Comparison of ENCODE assay signal across 1 cellular context in the genomic region with DNA sequence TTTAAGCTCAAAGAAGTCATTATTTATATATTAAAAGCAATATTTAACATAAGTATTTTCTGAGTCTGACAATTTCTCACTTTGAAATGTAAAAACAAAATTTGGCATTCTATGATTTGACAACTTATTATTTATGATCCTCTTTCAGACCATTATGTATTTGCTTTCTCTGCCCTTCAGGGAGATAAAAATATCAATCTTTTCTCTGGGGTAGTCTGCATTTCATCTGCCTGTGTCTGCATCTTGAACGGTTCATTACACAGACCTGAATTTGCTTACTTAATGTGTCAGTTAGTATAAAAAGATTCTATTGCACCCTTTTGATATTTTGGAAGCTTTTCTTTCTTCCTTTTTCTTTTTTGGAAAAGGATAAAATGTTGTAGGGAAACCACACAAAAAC.
TF ChIP-seq lines count a peak whose summit lies in the region.

No MANE protein-coding gene starts in this region.

TF ChIP-seq in SK-N-SH, 30 proteins besides CTCF, POLR2A, EP300 and RAD21 (continued from another document):
- TF ChIP-seq, protein P1, sequence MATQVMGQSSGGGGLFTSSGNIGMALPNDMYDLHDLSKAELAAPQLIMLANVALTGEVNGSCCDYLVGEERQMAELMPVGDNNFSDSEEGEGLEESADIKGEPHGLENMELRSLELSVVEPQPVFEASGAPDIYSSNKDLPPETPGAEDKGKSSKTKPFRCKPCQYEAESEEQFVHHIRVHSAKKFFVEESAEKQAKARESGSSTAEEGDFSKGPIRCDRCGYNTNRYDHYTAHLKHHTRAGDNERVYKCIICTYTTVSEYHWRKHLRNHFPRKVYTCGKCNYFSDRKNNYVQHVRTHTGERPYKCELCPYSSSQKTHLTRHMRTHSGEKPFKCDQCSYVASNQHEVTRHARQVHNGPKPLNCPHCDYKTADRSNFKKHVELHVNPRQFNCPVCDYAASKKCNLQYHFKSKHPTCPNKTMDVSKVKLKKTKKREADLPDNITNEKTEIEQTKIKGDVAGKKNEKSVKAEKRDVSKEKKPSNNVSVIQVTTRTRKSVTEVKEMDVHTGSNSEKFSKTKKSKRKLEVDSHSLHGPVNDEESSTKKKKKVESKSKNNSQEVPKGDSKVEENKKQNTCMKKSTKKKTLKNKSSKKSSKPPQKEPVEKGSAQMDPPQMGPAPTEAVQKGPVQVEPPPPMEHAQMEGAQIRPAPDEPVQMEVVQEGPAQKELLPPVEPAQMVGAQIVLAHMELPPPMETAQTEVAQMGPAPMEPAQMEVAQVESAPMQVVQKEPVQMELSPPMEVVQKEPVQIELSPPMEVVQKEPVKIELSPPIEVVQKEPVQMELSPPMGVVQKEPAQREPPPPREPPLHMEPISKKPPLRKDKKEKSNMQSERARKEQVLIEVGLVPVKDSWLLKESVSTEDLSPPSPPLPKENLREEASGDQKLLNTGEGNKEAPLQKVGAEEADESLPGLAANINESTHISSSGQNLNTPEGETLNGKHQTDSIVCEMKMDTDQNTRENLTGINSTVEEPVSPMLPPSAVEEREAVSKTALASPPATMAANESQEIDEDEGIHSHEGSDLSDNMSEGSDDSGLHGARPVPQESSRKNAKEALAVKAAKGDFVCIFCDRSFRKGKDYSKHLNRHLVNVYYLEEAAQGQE (IDR thresholded peaks at IDR 0.05; ENCODE audit: low read depth, low read length) = no peak
- TF ChIP-seq NRF1 (IDR thresholded peaks at IDR 0.05; ENCODE audit: low read depth, low read length) = no peak
- no peak for TF ChIP-seq RCOR1 (IDR thresholded peaks at IDR 0.05; ENCODE audit: low read length)
- peak; percentile 24; the same call in 1 of the 2 replicates for TF ChIP-seq TCF12 (IDR thresholded peaks at IDR 0.05)
- no peak for TF ChIP-seq NFIC (IDR thresholded peaks at IDR 0.05; ENCODE audit: borderline replicate concordance)
- TF ChIP-seq MEF2A (IDR thresholded peaks at IDR 0.05; ENCODE audit: borderline replicate concordance, low read depth) = no peak
- TF ChIP-seq MXI1 (IDR thresholded peaks at IDR 0.05; ENCODE audit: low read depth, low read length) = no peak
